ENCODE assay signal across 16 cellular contexts in genomic region chr3:150555859-150556436, GRCh38. TPM values are rescaled to one million over a fixed set of nuclear protein-coding genes. Genes with fewer than 3 reads are reported as not detected.
DNase-seq lines count a peak whose midpoint lies in the region; ATAC-seq and TF ChIP-seq lines count a peak whose summit lies in the region.
"Had no signal": no experiment of that assay in that cellular context is flagged by ENCODE, and none has a peak within 500 bp of the region (broad histone marks: within the 10 kb centered on the region; RNA-seq: fewer than 3 reads in every experiment).

No MANE protein-coding gene starts in this region.

- peaks cover 50% of the 10 kb centered on the region for H3K4me1 Mint-ChIP-seq in CD8-positive, alpha-beta T cell (ENCODE audit: low read depth)
- peaks cover 19% of the 10 kb centered on the region for H3K4me1 Mint-ChIP-seq in T-helper 17 cell
- peaks cover 17% of the 10 kb centered on the region for H3K4me1 Mint-ChIP-seq in dendritic cell treated with granulocyte-macrophage colony-stimulating factor and Interleukin-4, amounts not matched to agents 40 ng/mL and 50 ng/mL, for 4 days (ENCODE audit: low read depth)
- H3K4me1 Mint-ChIP-seq in effector memory CD8-positive, alpha-beta T cell (ENCODE audit: low read depth in 2 of 2) = peaks cover 12 to 32% of the 10 kb centered on the region in 2 donors

- H3K27ac Mint-ChIP-seq in CD8-positive, alpha-beta T cell = peak overlapping the region; percentile 37
- peak overlapping the region; percentile 8 for H3K27ac Mint-ChIP-seq in T-helper 17 cell
- H3K27ac Mint-ChIP-seq in dendritic cell treated with granulocyte-macrophage colony-stimulating factor and Interleukin-4, amounts not matched to agents 40 ng/mL and 50 ng/mL, for 4 days = peak overlapping the region; percentile 43
- H3K27ac Mint-ChIP-seq in effector memory CD8-positive, alpha-beta T cell = no peak overlapping the region
- H3K27ac Mint-ChIP-seq: B cell; CD4-positive, alpha-beta T cell had no signal

- H3K9me3 Mint-ChIP-seq in CD8-positive, alpha-beta T cell = no peaks in the 10 kb centered on the region
- H3K9me3 Mint-ChIP-seq in dendritic cell treated with granulocyte-macrophage colony-stimulating factor and Interleukin-4, amounts not matched to agents 40 ng/mL and 50 ng/mL, for 4 days = no peaks in the 10 kb centered on the region
- no peaks in the 10 kb centered on the region for H3K9me3 Mint-ChIP-seq in effector memory CD8-positive, alpha-beta T cell
- H3K9me3 Mint-ChIP-seq: CD4-positive, alpha-beta T cell had no signal

- no peaks in the 10 kb centered on the region for H3K27me3 Mint-ChIP-seq in CD8-positive, alpha-beta T cell (ENCODE audit: low read depth)
- no peaks in the 10 kb centered on the region for H3K27me3 Mint-ChIP-seq in T-helper 17 cell
- no peaks in the 10 kb centered on the region for H3K27me3 Mint-ChIP-seq in dendritic cell treated with granulocyte-macrophage colony-stimulating factor and Interleukin-4, amounts not matched to agents 40 ng/mL and 50 ng/mL, for 4 days
- no peaks in the 10 kb centered on the region for H3K27me3 Mint-ChIP-seq in effector memory CD8-positive, alpha-beta T cell
- H3K27me3 Mint-ChIP-seq: B cell; CD4-positive, alpha-beta T cell had no signal

- TF ChIP-seq CTCF in CD8-positive, alpha-beta T cell (IDR thresholded peaks at IDR 0.05) = no peak

- no peak overlapping the region for H3K4me3 ChIP-seq in CD8-positive, alpha-beta T cell (ENCODE audit: low read depth, low read length)

- no peaks in the 10 kb centered on the region for H3K27me3 ChIP-seq in CD8-positive, alpha-beta T cell (ENCODE audit: insufficient read depth, low read length)

- intact Hi-C loops in CD8-positive, alpha-beta T cell (cut with DNase I, micrococcal nuclease) = no loop called here
- intact Hi-C loops in dendritic cell treated with granulocyte-macrophage colony-stimulating factor and Interleukin-4, amounts not matched to agents 40 ng/mL and 50 ng/mL, for 4 days (cut with micrococcal nuclease) = no loop called here

- no peak for DNase-seq in CD8-positive, alpha-beta T cell
- DNase-seq in GDM1 (lab: John Stamatoyannopoulos, UW) = peak; percentile 2
- DNase-seq in T-helper 17 cell = no peak
- DNase-seq in effector memory CD8-positive, alpha-beta T cell = no peak
- DNase-seq in GM03348 (ENCODE audit: low spot score) = no peak
- DNase-seq: CD4-positive, alpha-beta T cell; DMS79 treated with DMSO at 0.1 percent for 48 hours; MM.1S; NCI-H1417 treated with DMSO at 0.1 percent for 48 hours; NCI-H2029 treated with DMSO at 0.1 percent for 48 hours; NCI-H510A treated with DMSO at 0.1 percent for 48 hours had no signal

- CTCF ChIA-PET in CD8-positive, alpha-beta T cell (lab: Charles Lee) = no interaction called here

- peaks cover 13% of the 10 kb centered on the region for H3K36me3 ChIP-seq in CD8-positive, alpha-beta T cell (ENCODE audit: insufficient read depth, low read length)

- H3K36me3 Mint-ChIP-seq in CD8-positive, alpha-beta T cell = peaks cover 64% of the 10 kb centered on the region
- peaks cover 3% of the 10 kb centered on the region for H3K36me3 Mint-ChIP-seq in T-helper 17 cell (ENCODE audit: low read depth)
- H3K36me3 Mint-ChIP-seq in dendritic cell treated with granulocyte-macrophage colony-stimulating factor and Interleukin-4, amounts not matched to agents 40 ng/mL and 50 ng/mL, for 4 days (ENCODE audit: low read depth) = peaks cover 66% of the 10 kb centered on the region
- peaks cover 46% of the 10 kb centered on the region for H3K36me3 Mint-ChIP-seq in effector memory CD8-positive, alpha-beta T cell (ENCODE audit: insufficient read depth)

- H3K4me3 Mint-ChIP-seq in CD8-positive, alpha-beta T cell = no peak overlapping the region
- peak overlapping the region; percentile 67 for H3K4me3 Mint-ChIP-seq in T-helper 17 cell
- no peak overlapping the region for H3K4me3 Mint-ChIP-seq in dendritic cell treated with granulocyte-macrophage colony-stimulating factor and Interleukin-4, amounts not matched to agents 40 ng/mL and 50 ng/mL, for 4 days
- H3K4me3 Mint-ChIP-seq in effector memory CD8-positive, alpha-beta T cell = no peak overlapping the region
- H3K4me3 Mint-ChIP-seq: B cell; CD4-positive, alpha-beta T cell had no signal

- POLR2A ChIA-PET in CD8-positive, alpha-beta T cell (lab: Charles Lee) = interaction anchor here (1.6 kb wide), 1 partner anchor 10 kb away, joined by 7 read pairs; the partner anchor contains the start of genes EIF2A and SERP1

- no peak overlapping the region for H3K27ac ChIP-seq in CD8-positive, alpha-beta T cell (ENCODE audit: low read depth, low read length)
- H3K27ac ChIP-seq: HL-60, KMS-11 had no signal

- ATAC-seq in CD8-positive, alpha-beta T cell = no peak
- ATAC-seq in T-helper 17 cell (no peak), GM18519 (IDR thresholded peaks at IDR 0.05; ENCODE audit: low FRiP score, unreplicated experiment) (no peak)
- no peak for ATAC-seq in effector memory CD8-positive, alpha-beta T cell (replicated peaks)

- H3K9me3 ChIP-seq in CD8-positive, alpha-beta T cell (ENCODE audit: low read length) = no peaks in the 10 kb centered on the region
- H3K9me3 ChIP-seq in T-helper 17 cell (ENCODE audit: control insufficient read depth, low read length, poor library complexity, severe bottlenecking) = no peaks in the 10 kb centered on the region

- peaks cover 11% of the 10 kb centered on the region for H3K4me1 ChIP-seq in CD8-positive, alpha-beta T cell (ENCODE audit: insufficient read depth, low read length)

RNA-seq across cellular contexts. Expression of gene EIF2A, which starts 9.4 kb away (rescaled TPM):
- 100 to 1,000 TPM; 156 to 162 TPM for total RNA-seq in CD8-positive, alpha-beta T cell
- total RNA-seq in T-helper 17 cell = 100 to 1,000 TPM; 132 to 144 TPM

RNA-seq across cellular contexts. Expression of gene SERP1, which starts 9.7 kb away (rescaled TPM):
- 100 to 1,000 TPM; 143 to 151 TPM for total RNA-seq in CD8-positive, alpha-beta T cell
- total RNA-seq in T-helper 17 cell = 100 to 1,000 TPM; 106 to 119 TPM

RNA-seq across cellular contexts. Expression of gene SELENOT, which starts 47.2 kb away (rescaled TPM):
- 100 to 1,000 TPM; 130 to 139 TPM for total RNA-seq in CD8-positive, alpha-beta T cell
- 100 to 1,000 TPM in 1 of 2 donors, 10 to 100 TPM in 1; 85.2 to 104 TPM for total RNA-seq in T-helper 17 cell

Comparison
In these comparisons a context has a peak if more than half of its experiments do, and no peak if none do; other contexts are left out.
1. H3K27ac Mint-ChIP-seq: peak in CD8-positive, alpha-beta T cell (single experiment), T-helper 17 cell (single experiment) and dendritic cell treated with granulocyte-macrophage colony-stimulating factor and Interleukin-4, amounts not matched to agents 40 ng/mL and 50 ng/mL, for 4 days (single experiment); none in effector memory CD8-positive, alpha-beta T cell (0 of 2).